8 cellular contexts compared by ENCODE assay signal in genomic region chr5:43042626-43043399, GRCh38. TPM values are rescaled to one million over a fixed set of nuclear protein-coding genes. Genes with fewer than 3 reads are reported as not detected.
DNase-seq lines count a peak whose midpoint lies in the region; ATAC-seq and TF ChIP-seq lines count a peak whose summit lies in the region.

No MANE protein-coding gene starts in this region.

- H3K4me1 ChIP-seq in DND-41 (ENCODE audit: insufficient read depth, low read length) (peaks cover 21% of the 10 kb centered on the region), ovary (ENCODE audit: insufficient read depth) (no peaks in the 10 kb centered on the region)

- peak; percentile 18 for TF ChIP-seq POLR2A in ovary (IDR thresholded peaks at IDR 0.05)

- TF ChIP-seq CTCF in DND-41 (IDR thresholded peaks at IDR 0.05; ENCODE audit: borderline replicate concordance, extremely low read depth, low read length, poor library complexity, severe bottlenecking): peak; percentile 58
- peak in 1 of 3 donors; percentile 5 for TF ChIP-seq CTCF in ovary (IDR thresholded peaks at IDR 0.05)

- H3K9ac ChIP-seq in DND-41 (ENCODE audit: low read depth, low read length): peak overlapping the region; percentile 90

- H4K20me1 ChIP-seq in DND-41 (ENCODE audit: insufficient read depth, low read length): peaks cover 5% of the 10 kb centered on the region; the same call in 1 of the 2 replicates

- TF ChIP-seq EP300 in ovary (IDR thresholded peaks at IDR 0.05): peak; percentile 11

- in situ Hi-C loops in KBM-7 (cut with MboI; ENCODE audit: low pct_unique_long_range_greater_than_20kb, low sequenced_read_pairs): no loop called here

- H3K4me3 ChIP-seq in DND-41 (ENCODE audit: low read depth in 1 of 2, low read length in 2 of 2): peak overlapping the region; percentile 52 to 71
- peak overlapping the region; percentile 61 for H3K4me3 ChIP-seq in ovary

- H3K4me2 ChIP-seq in DND-41 (ENCODE audit: insufficient read depth, low read length): peak overlapping the region; percentile 82

- H3K27me3 ChIP-seq in DND-41 (ENCODE audit: insufficient read depth, low read length, poor library complexity) (no peaks in the 10 kb centered on the region), ovary (no peaks in the 10 kb centered on the region)

- H3K9me3 ChIP-seq in DND-41 (ENCODE audit: insufficient read depth, low read length, severe bottlenecking) (no peaks in the 10 kb centered on the region), ovary (no peaks in the 10 kb centered on the region)

- H3K79me2 ChIP-seq in DND-41 (ENCODE audit: insufficient read depth, low read length): peaks cover 84% of the 10 kb centered on the region

- ATAC-seq in DND-41 (ENCODE audit: insufficient read depth, low read depth) (peak; percentile 22), GM21528 (IDR thresholded peaks at IDR 0.05; ENCODE audit: low FRiP score, unreplicated experiment) (peak; percentile 21)

- 1% methylated on average over 58 of the region's 58 CpGs for WGBS in ovary, 3 donors

- H2AFZ ChIP-seq in DND-41 (ENCODE audit: low read depth, low read length): peak overlapping the region; percentile 78

- intact Hi-C loops in ovary (cut with DNase I): loop anchor here in 1 of 4 donors (1.0 to 5.0 kb wide), 3 partner anchors 23 to 51 kb away; no protein-coding TSS in a partner anchor

- peak; percentile 85 for DNase-seq in DND-41
- DNase-seq in KBM-7: peak; percentile 93
- peak; percentile 72 for DNase-seq in RPMI7951 (ENCODE audit: low read depth)
- DNase-seq in activated gamma-delta T cell (lab: John Stamatoyannopoulos, UW): peak; percentile 49
- peak; percentile 46 for DNase-seq in germinal center (ENCODE audit: low spot score)
- DNase-seq in ovary: peak; percentile 73 to 75 (median 74)
- DNase-seq in cerebellum (ENCODE audit: low spot score): no peak

- H3K27ac ChIP-seq in DND-41 (ENCODE audit: low read length) (peak overlapping the region; percentile 100), ovary (peak overlapping the region; percentile 88 to 92)

- peaks cover 7% of the 10 kb centered on the region; the same call in 1 of the 2 replicates for H3K36me3 ChIP-seq in DND-41 (ENCODE audit: insufficient read depth, low read length)
- no peaks in the 10 kb centered on the region for H3K36me3 ChIP-seq in ovary

RNA-seq across cellular contexts. Expression of gene ANXA2R, which starts 2.7 kb away (rescaled TPM):
- total RNA-seq in RPMI7951 (2014; rRNA removed; shearing (Covaris generic)): 2.6 and 3.2 TPM in 2 replicates
- 1 to 10 TPM; 1.1 to 2.7 (median 1.7) TPM for total RNA-seq in ovary
- 1 to 10 TPM; 1.2 to 1.6 TPM for polyA plus RNA-seq in ovary
- 2.9 TPM for total RNA-seq in cerebellum
